ENCODE assay signal across 32 cellular contexts in genomic region chr2:196336206-196336605, GRCh38.
DNase-seq lines count a peak whose midpoint lies in the region; ATAC-seq and TF ChIP-seq lines count a peak whose summit lies in the region.
"Had no signal": no experiment of that assay in that cellular context is flagged by ENCODE, and none has a peak within 500 bp of the region (broad histone marks: within the 10 kb centered on the region; RNA-seq: fewer than 3 reads in every experiment).

No MANE protein-coding gene starts in this region.

- no peaks in the 10 kb centered on the region for H3K27me3 Mint-ChIP-seq in stimulated activated memory B cell treated with anti-CD40 and anti-IgM and Interleukin-4, amounts not matched to agents 10 μg/mL and 1 μg/mL and 100 μg/mL, for 72 hours

- TF ChIP-seq POLR2A in sigmoid colon (IDR thresholded peaks at IDR 0.05): no peak

- no peak overlapping the region for H3K4me3 Mint-ChIP-seq in stimulated activated memory B cell treated with anti-CD40 and anti-IgM and Interleukin-4, amounts not matched to agents 10 μg/mL and 1 μg/mL and 100 μg/mL, for 72 hours
- H3K4me3 Mint-ChIP-seq: naive thymus-derived CD8-positive, alpha-beta T cell; stimulated activated effector memory CD8-positive, alpha-beta T cell treated with anti-CD3 and anti-CD28 coated beads, Interleukin-12 subunit alpha, Interleukin-12 subunit beta, amount 100 ng/mL, for 72 hours had no signal

- H3K36me3 ChIP-seq in heart right ventricle (peaks cover 0 to 19% (median 0%) of the 10 kb centered on the region in 9 donors), sigmoid colon (no peaks in the 10 kb centered on the region)
- H3K36me3 ChIP-seq: colonic mucosa, left ventricle myocardium inferior, transverse colon, WERI-Rb-1 had no signal

- H3K27me3 ChIP-seq in heart right ventricle (no peaks in the 10 kb centered on the region), sigmoid colon (no peaks in the 10 kb centered on the region)
- H3K27me3 ChIP-seq: colonic mucosa, transverse colon had no signal

- H3K9me3 ChIP-seq in heart right ventricle (no peaks in the 10 kb centered on the region), sigmoid colon (no peaks in the 10 kb centered on the region)
- H3K9me3 ChIP-seq: colonic mucosa, left ventricle myocardium inferior, transverse colon had no signal

- no peak for TF ChIP-seq CTCF in heart right ventricle (IDR thresholded peaks at IDR 0.05)
- no peak for TF ChIP-seq CTCF in sigmoid colon (IDR thresholded peaks at IDR 0.05)

- H3K27ac Mint-ChIP-seq in stimulated activated memory B cell treated with anti-CD40 and anti-IgM and Interleukin-4, amounts not matched to agents 10 μg/mL and 1 μg/mL and 100 μg/mL, for 72 hours: peak overlapping the region; percentile 62
- H3K27ac Mint-ChIP-seq: activated T-helper 2 cell treated with anti-CD3 and anti-CD28 coated beads, Interferon-gamma antibody, Interleukin-2, Interleukin-4, amounts not matched to agents 10 μg/mL and 5 μg/mL and 100 μg/mL, durations not matched to agents 14 hours and 24 hours and 36 hours had no signal

- H3K4me1 ChIP-seq in heart right ventricle (peaks cover 0 to 91% (median 28%) of the 10 kb centered on the region in 9 donors), sigmoid colon (no peaks in the 10 kb centered on the region)
- H3K4me1 ChIP-seq: colonic mucosa had no signal

- no peak for TF ChIP-seq EP300 in sigmoid colon (IDR thresholded peaks at IDR 0.05)

- H3K4me3 ChIP-seq in heart right ventricle (no peak overlapping the region), sigmoid colon (no peak overlapping the region)
- H3K4me3 ChIP-seq: colonic mucosa, K562, left ventricle myocardium inferior, transverse colon had no signal

- peaks cover 15% of the 10 kb centered on the region for H3K4me1 Mint-ChIP-seq in stimulated activated memory B cell treated with anti-CD40 and anti-IgM and Interleukin-4, amounts not matched to agents 10 μg/mL and 1 μg/mL and 100 μg/mL, for 72 hours

- intact Hi-C loops in heart right ventricle (cut with DNase I): loop anchor here in 4 of 10 donors (2.0 to 5.0 kb wide), 5 partner anchors 34 to 259 kb away; no protein-coding TSS in a partner anchor
- intact Hi-C loops in sigmoid colon (cut with DNase I): loop anchor here (5.0 kb wide), 1 partner anchor 259 kb away; no protein-coding TSS in a partner anchor

- WGBS in heart right ventricle, 2 donors: 74 to 79% methylated on average over 6 of the region's 6 CpGs
- 89% methylated on average over 6 of the region's 6 CpGs for WGBS in sigmoid colon, 2 donors

- H3K27ac ChIP-seq in heart right ventricle: no peak overlapping the region
- no peak overlapping the region for H3K27ac ChIP-seq in sigmoid colon
- H3K27ac ChIP-seq: C4-2B, colonic mucosa, left ventricle myocardium inferior, transverse colon, WERI-Rb-1 had no signal

- H3K9me3 Mint-ChIP-seq in stimulated activated memory B cell treated with anti-CD40 and anti-IgM and Interleukin-4, amounts not matched to agents 10 μg/mL and 1 μg/mL and 100 μg/mL, for 72 hours: no peaks in the 10 kb centered on the region
- H3K9me3 Mint-ChIP-seq: activated T-helper 2 cell treated with anti-CD3 and anti-CD28 coated beads, Interferon-gamma antibody, Interleukin-2, Interleukin-4, amounts not matched to agents 10 μg/mL and 5 μg/mL and 100 μg/mL, durations not matched to agents 14 hours and 24 hours and 36 hours; naive thymus-derived CD8-positive, alpha-beta T cell; stimulated activated effector memory CD8-positive, alpha-beta T cell treated with anti-CD3 and anti-CD28 coated beads, Interleukin-12 subunit alpha, Interleukin-12 subunit beta, amount 100 ng/mL, for 72 hours had no signal

- DNase-seq in amniotic epithelial cell (ENCODE audit: low read depth) (peak; percentile 65), glomerular visceral epithelial cell (ENCODE audit: extremely low spot score) (peak; percentile 79), heart right ventricle (no peak), sigmoid colon (no peak)
- DNase-seq: activated CD4-positive, alpha-beta T cell treated with anti-CD3 and anti-CD28 coated beads for 48 hours; activated naive CD4-positive, alpha-beta T cell treated with anti-CD3 and anti-CD28 coated beads, Interleukin-2, amount 50 U/mL, for 16 hours; activated T-cell treated with anti-CD3 and anti-CD28 coated beads for 4 hours; amygdala; colonic mucosa; DMS79 treated with DMSO at 0.1 percent for 48 hours; effector memory CD4-positive, alpha-beta T cell; head of caudate nucleus; islet precursor cell; left ventricle myocardium inferior; midbrain; naive thymus-derived CD8-positive, alpha-beta T cell; NCI-H1105 treated with DMSO at 0.1 percent for 48 hours; NCI-H2029; NCI-H2227 treated with DMSO at 0.1 percent for 48 hours; NCI-H526 treated with DMSO at 0.1 percent for 48 hours; NK-92 treated with Interleukin-12 subunit alpha and Interleukin-12 subunit beta, amount 100 ng/mL, for 24 hours; SIG-M5; T-helper 9 cell; transverse colon; WERI-Rb-1 had no signal

- H3K36me3 Mint-ChIP-seq in stimulated activated memory B cell treated with anti-CD40 and anti-IgM and Interleukin-4, amounts not matched to agents 10 μg/mL and 1 μg/mL and 100 μg/mL, for 72 hours: no peaks in the 10 kb centered on the region
- H3K36me3 Mint-ChIP-seq: naive thymus-derived CD8-positive, alpha-beta T cell; stimulated activated effector memory CD8-positive, alpha-beta T cell treated with anti-CD3 and anti-CD28 coated beads, Interleukin-12 subunit alpha, Interleukin-12 subunit beta, amount 100 ng/mL, for 72 hours had no signal

- peak; percentile 8 for ATAC-seq in GM19023 (IDR thresholded peaks at IDR 0.05; ENCODE audit: unreplicated experiment)
- ATAC-seq in stimulated activated memory B cell treated with anti-CD40 and anti-IgM and Interleukin-4, amounts not matched to agents 10 μg/mL and 1 μg/mL and 100 μg/mL, for 72 hours: no peak
- no peak for ATAC-seq in HG02852 (IDR thresholded peaks at IDR 0.05; ENCODE audit: unreplicated experiment)
- no peak for ATAC-seq in heart right ventricle
- ATAC-seq: K562; stimulated activated effector memory CD8-positive, alpha-beta T cell treated with anti-CD3 and anti-CD28 coated beads, Interleukin-12 subunit alpha, Interleukin-12 subunit beta, amount 100 ng/mL, for 72 hours had no signal

Comparison
In these comparisons a context has a peak if more than half of its experiments do, and no peak if none do; other contexts are left out.
1. DNase-seq: peak in amniotic epithelial cell (single experiment) and glomerular visceral epithelial cell (single experiment); none in heart right ventricle (0 of 2) and sigmoid colon (single experiment).